17 cellular contexts compared by ENCODE assay signal in genomic region chr12:118874698-118875548, GRCh38.
DNase-seq lines count a peak whose midpoint lies in the region; ATAC-seq and TF ChIP-seq lines count a peak whose summit lies in the region.
"Had no signal": no experiment of that assay in that cellular context is flagged by ENCODE, and none has a peak within 500 bp of the region (broad histone marks: within the 10 kb centered on the region; RNA-seq: fewer than 3 reads in every experiment).

No MANE protein-coding gene starts in this region.

- peaks cover 27% of the 10 kb centered on the region for H3K27me3 Mint-ChIP-seq in nephron progenitor cell (ENCODE audit: low read depth, poor library complexity)
- H3K27me3 Mint-ChIP-seq: activated B cell treated with CpG ODN at 0.5 μM for 24 hours; stimulated activated naive CD8-positive, alpha-beta T cell treated with anti-CD3 and anti-CD28 coated beads, Interleukin-15, Interleukin-2, amounts not matched to agents 100 ng/mL and 50 ng/mL, for 24 hours had no signal

- intact Hi-C loops in lower leg skin (cut with DNase I; ENCODE audit: low total_unique reads) = no loop called here

- H3K9me3 Mint-ChIP-seq in nephron progenitor cell = no peaks in the 10 kb centered on the region
- H3K9me3 Mint-ChIP-seq in stimulated activated effector memory CD8-positive, alpha-beta T cell treated with anti-CD3 and anti-CD28 coated beads, Interleukin-12 subunit alpha, Interleukin-12 subunit beta, amount 100 ng/mL, for 72 hours = no peaks in the 10 kb centered on the region
- H3K9me3 Mint-ChIP-seq: activated B cell treated with CpG ODN at 0.5 μM for 24 hours; activated naive CD4-positive, alpha-beta T cell treated with anti-CD3 and anti-CD28 coated beads for 36 hours; stimulated activated naive CD8-positive, alpha-beta T cell treated with anti-CD3 and anti-CD28 coated beads, Interleukin-15, Interleukin-2, amounts not matched to agents 100 ng/mL and 50 ng/mL, for 24 hours had no signal

- H3K4me3 ChIP-seq in HUES6 (ENCODE audit: low read depth, low read length) (peak overlapping the region; percentile 40; the same call in 1 of the 2 replicates), WERI-Rb-1 (ENCODE audit: low read depth, low read length) (no peak overlapping the region), lower leg skin (ENCODE audit: low read depth, poor library complexity, severe bottlenecking) (no peak overlapping the region)
- H3K4me3 ChIP-seq: BLaER1, esophagus squamous epithelium, heart right ventricle, left ventricle myocardium inferior, smooth muscle cell, uterus had no signal

- no peak for TF ChIP-seq POLR2A in lower leg skin (IDR thresholded peaks at IDR 0.05)

- H3K27me3 ChIP-seq in HUES6 (ENCODE audit: control insufficient read depth, insufficient read depth, low read length) (peaks cover 11% of the 10 kb centered on the region; the same call in 1 of the 2 replicates), WERI-Rb-1 (ENCODE audit: insufficient read depth, low read depth, severe bottlenecking) (no peaks in the 10 kb centered on the region)
- H3K27me3 ChIP-seq: BLaER1, uterus had no signal

- DNase-seq in NCI-H2107 treated with DMSO at 0.1 percent for 48 hours (lab: John Stamatoyannopoulos, UW; ENCODE audit: unreplicated experiment) (peak; percentile 77), WERI-Rb-1 (peak; percentile 11), nephron progenitor cell (peak; percentile 31), lower leg skin (ENCODE audit: low spot score in 2 of 2) (no peak)
- DNase-seq in stimulated activated effector memory CD8-positive, alpha-beta T cell treated with anti-CD3 and anti-CD28 coated beads, Interleukin-12 subunit alpha, Interleukin-12 subunit beta, amount 100 ng/mL, for 72 hours (ENCODE audit: low spot score in 2 of 2) = no peak
- DNase-seq: activated B cell treated with CpG ODN at 0.5 μM for 24 hours; activated naive CD4-positive, alpha-beta T cell treated with anti-CD3 and anti-CD28 coated beads for 36 hours; dermis blood vessel endothelial cell; esophagus squamous epithelium; heart right ventricle; left ventricle myocardium inferior; uterus had no signal

- H3K36me3 ChIP-seq in HUES6 (ENCODE audit: control insufficient read depth, insufficient read depth, low read length) (no peaks in the 10 kb centered on the region), WERI-Rb-1 (no peaks in the 10 kb centered on the region)
- H3K36me3 ChIP-seq: BLaER1, esophagus squamous epithelium, heart right ventricle, left ventricle myocardium inferior, uterus had no signal

- no peak overlapping the region for H3K27ac Mint-ChIP-seq in nephron progenitor cell
- H3K27ac Mint-ChIP-seq in stimulated activated effector memory CD8-positive, alpha-beta T cell treated with anti-CD3 and anti-CD28 coated beads, Interleukin-12 subunit alpha, Interleukin-12 subunit beta, amount 100 ng/mL, for 72 hours = no peak overlapping the region
- H3K27ac Mint-ChIP-seq: activated B cell treated with CpG ODN at 0.5 μM for 24 hours; activated naive CD4-positive, alpha-beta T cell treated with anti-CD3 and anti-CD28 coated beads for 36 hours; stimulated activated naive CD8-positive, alpha-beta T cell treated with anti-CD3 and anti-CD28 coated beads, Interleukin-15, Interleukin-2, amounts not matched to agents 100 ng/mL and 50 ng/mL, for 24 hours had no signal

- H3K4me1 Mint-ChIP-seq in nephron progenitor cell = peaks cover 6% of the 10 kb centered on the region
- H3K4me1 Mint-ChIP-seq in stimulated activated effector memory CD8-positive, alpha-beta T cell treated with anti-CD3 and anti-CD28 coated beads, Interleukin-12 subunit alpha, Interleukin-12 subunit beta, amount 100 ng/mL, for 72 hours = no peaks in the 10 kb centered on the region
- H3K4me1 Mint-ChIP-seq: activated B cell treated with CpG ODN at 0.5 μM for 24 hours had no signal

- H3K4me3 Mint-ChIP-seq in nephron progenitor cell = no peak overlapping the region
- no peak overlapping the region for H3K4me3 Mint-ChIP-seq in stimulated activated effector memory CD8-positive, alpha-beta T cell treated with anti-CD3 and anti-CD28 coated beads, Interleukin-12 subunit alpha, Interleukin-12 subunit beta, amount 100 ng/mL, for 72 hours
- H3K4me3 Mint-ChIP-seq: activated B cell treated with CpG ODN at 0.5 μM for 24 hours; activated naive CD4-positive, alpha-beta T cell treated with anti-CD3 and anti-CD28 coated beads for 36 hours; stimulated activated naive CD8-positive, alpha-beta T cell treated with anti-CD3 and anti-CD28 coated beads, Interleukin-15, Interleukin-2, amounts not matched to agents 100 ng/mL and 50 ng/mL, for 24 hours had no signal

- H3K4me1 ChIP-seq in HUES6 (ENCODE audit: control insufficient read depth, insufficient read depth, low read length) = peaks cover 25% of the 10 kb centered on the region
- H3K4me1 ChIP-seq: BLaER1, esophagus squamous epithelium, heart right ventricle, left ventricle myocardium inferior, uterus had no signal

- ATAC-seq in HG02970 (IDR thresholded peaks at IDR 0.05; ENCODE audit: low FRiP score, unreplicated experiment) = no peak
- no peak for ATAC-seq in stimulated activated effector memory CD8-positive, alpha-beta T cell treated with anti-CD3 and anti-CD28 coated beads, Interleukin-12 subunit alpha, Interleukin-12 subunit beta, amount 100 ng/mL, for 72 hours
- ATAC-seq: heart right ventricle had no signal

- no peaks in the 10 kb centered on the region for H3K36me3 Mint-ChIP-seq in nephron progenitor cell (ENCODE audit: low read depth)
- no peaks in the 10 kb centered on the region for H3K36me3 Mint-ChIP-seq in stimulated activated effector memory CD8-positive, alpha-beta T cell treated with anti-CD3 and anti-CD28 coated beads, Interleukin-12 subunit alpha, Interleukin-12 subunit beta, amount 100 ng/mL, for 72 hours

- 23 to 25% methylated on average over 6 of the region's 6 CpGs for WGBS in lower leg skin, 2 donors

- TF ChIP-seq CTCF in WERI-Rb-1 (IDR thresholded peaks at IDR 0.05; ENCODE audit: low read depth, low read length) (no peak), nephron progenitor cell (IDR thresholded peaks at IDR 0.05) (no peak), lower leg skin (IDR thresholded peaks at IDR 0.05) (no peak)

- no peak overlapping the region for H3K27ac ChIP-seq in HUES6 (ENCODE audit: low read depth, low read length)
- H3K27ac ChIP-seq in WERI-Rb-1 = no peak overlapping the region
- H3K27ac ChIP-seq: BLaER1, esophagus squamous epithelium, heart right ventricle, left ventricle myocardium inferior, uterus had no signal

- H3K9ac ChIP-seq in HUES6 (ENCODE audit: low read length) = no peak overlapping the region
- H3K9ac ChIP-seq: BLaER1 had no signal

- H3K9me3 ChIP-seq in HUES6 (ENCODE audit: control insufficient read depth, insufficient read depth, low read depth, low read length) (no peaks in the 10 kb centered on the region), WERI-Rb-1 (ENCODE audit: severe bottlenecking) (no peaks in the 10 kb centered on the region)
- H3K9me3 ChIP-seq: BLaER1, esophagus squamous epithelium, heart right ventricle, left ventricle myocardium inferior, uterus had no signal

Comparison
In these comparisons a context has a peak if more than half of its experiments do, and no peak if none do; other contexts are left out.
1. DNase-seq: peak in NCI-H2107 treated with DMSO at 0.1 percent for 48 hours (single experiment), WERI-Rb-1 (single experiment) and nephron progenitor cell (single experiment); none in lower leg skin (0 of 2) and stimulated activated effector memory CD8-positive, alpha-beta T cell treated with anti-CD3 and anti-CD28 coated beads, Interleukin-12 subunit alpha, Interleukin-12 subunit beta, amount 100 ng/mL, for 72 hours (0 of 2).